In the genomic region with DNA sequence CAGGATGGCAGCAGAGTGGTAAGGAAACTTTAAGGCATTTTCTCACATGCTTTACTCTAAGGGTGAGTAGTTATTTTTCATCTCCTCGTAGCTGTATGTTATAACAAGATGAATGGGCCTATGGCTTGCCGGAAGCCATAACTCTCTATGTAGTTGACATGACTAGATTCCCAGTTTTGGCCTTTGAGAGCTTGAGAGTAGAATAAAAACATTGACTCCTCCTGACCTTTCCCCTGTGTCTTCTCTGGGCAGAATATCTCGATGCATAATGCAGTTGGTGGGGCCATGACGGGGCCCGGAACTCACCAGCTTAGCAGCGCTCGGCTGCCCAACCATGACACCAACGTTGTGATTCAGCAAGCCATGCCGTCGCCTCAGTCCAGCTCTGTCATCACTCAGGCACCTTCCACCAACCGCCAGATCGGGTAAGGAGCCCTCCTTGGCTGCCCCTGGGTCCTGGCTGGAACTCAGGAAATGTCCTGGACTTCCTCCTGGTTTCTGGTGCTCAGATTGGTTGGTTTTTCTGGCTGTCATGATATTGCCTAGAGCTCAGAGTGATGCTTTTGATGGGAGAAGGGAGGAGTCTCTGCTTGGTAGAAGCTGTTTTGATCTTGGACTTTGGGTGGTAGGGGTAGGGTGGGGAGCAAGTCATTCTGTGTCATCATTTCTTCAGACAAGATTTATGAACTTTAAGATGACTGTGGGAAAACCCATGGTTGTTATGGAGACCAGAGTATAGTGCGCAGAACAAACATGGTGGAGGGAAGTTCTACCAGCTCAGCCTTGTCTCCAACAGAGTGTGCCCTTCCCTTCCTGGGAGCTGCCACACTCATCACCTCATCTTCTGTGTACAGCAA, we compare ENCODE assay signal across 1 cellular context.
TF ChIP-seq lines count a peak whose summit lies in the region.

No MANE protein-coding gene starts in this region.

TF ChIP-seq in GM12878, 131 proteins besides CTCF, POLR2A, EP300 and RAD21 (continued from another document):
- TF ChIP-seq, protein P1, sequence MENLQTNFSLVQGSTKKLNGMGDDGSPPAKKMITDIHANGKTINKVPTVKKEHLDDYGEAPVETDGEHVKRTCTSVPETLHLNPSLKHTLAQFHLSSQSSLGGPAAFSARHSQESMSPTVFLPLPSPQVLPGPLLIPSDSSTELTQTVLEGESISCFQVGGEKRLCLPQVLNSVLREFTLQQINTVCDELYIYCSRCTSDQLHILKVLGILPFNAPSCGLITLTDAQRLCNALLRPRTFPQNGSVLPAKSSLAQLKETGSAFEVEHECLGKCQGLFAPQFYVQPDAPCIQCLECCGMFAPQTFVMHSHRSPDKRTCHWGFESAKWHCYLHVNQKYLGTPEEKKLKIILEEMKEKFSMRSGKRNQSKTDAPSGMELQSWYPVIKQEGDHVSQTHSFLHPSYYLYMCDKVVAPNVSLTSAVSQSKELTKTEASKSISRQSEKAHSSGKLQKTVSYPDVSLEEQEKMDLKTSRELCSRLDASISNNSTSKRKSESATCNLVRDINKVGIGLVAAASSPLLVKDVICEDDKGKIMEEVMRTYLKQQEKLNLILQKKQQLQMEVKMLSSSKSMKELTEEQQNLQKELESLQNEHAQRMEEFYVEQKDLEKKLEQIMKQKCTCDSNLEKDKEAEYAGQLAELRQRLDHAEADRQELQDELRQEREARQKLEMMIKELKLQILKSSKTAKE (IDR thresholded peaks at IDR 0.05; ENCODE audit: low read depth, poor library complexity, severe bottlenecking), result peak; percentile 18
- TF ChIP-seq NFIC (IDR thresholded peaks at IDR 0.05; ENCODE audit: low read depth, low read length), result peak; percentile 46; the same call in 1 of the 2 replicates
- TF ChIP-seq SRF (IDR thresholded peaks at IDR 0.05; ENCODE audit: low read depth in 2 of 2, low read length in 2 of 2), result no peak
- TF ChIP-seq CBFB (IDR thresholded peaks at IDR 0.05; ENCODE audit: low read depth), result no peak
- TF ChIP-seq, protein P2, sequence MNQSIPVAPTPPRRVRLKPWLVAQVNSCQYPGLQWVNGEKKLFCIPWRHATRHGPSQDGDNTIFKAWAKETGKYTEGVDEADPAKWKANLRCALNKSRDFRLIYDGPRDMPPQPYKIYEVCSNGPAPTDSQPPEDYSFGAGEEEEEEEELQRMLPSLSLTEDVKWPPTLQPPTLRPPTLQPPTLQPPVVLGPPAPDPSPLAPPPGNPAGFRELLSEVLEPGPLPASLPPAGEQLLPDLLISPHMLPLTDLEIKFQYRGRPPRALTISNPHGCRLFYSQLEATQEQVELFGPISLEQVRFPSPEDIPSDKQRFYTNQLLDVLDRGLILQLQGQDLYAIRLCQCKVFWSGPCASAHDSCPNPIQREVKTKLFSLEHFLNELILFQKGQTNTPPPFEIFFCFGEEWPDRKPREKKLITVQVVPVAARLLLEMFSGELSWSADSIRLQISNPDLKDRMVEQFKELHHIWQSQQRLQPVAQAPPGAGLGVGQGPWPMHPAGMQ (IDR thresholded peaks at IDR 0.05; ENCODE audit: borderline replicate concordance), result no peak
- TF ChIP-seq ESRRA (IDR thresholded peaks at IDR 0.05; ENCODE audit: low read length), result no peak
- TF ChIP-seq, protein P3, sequence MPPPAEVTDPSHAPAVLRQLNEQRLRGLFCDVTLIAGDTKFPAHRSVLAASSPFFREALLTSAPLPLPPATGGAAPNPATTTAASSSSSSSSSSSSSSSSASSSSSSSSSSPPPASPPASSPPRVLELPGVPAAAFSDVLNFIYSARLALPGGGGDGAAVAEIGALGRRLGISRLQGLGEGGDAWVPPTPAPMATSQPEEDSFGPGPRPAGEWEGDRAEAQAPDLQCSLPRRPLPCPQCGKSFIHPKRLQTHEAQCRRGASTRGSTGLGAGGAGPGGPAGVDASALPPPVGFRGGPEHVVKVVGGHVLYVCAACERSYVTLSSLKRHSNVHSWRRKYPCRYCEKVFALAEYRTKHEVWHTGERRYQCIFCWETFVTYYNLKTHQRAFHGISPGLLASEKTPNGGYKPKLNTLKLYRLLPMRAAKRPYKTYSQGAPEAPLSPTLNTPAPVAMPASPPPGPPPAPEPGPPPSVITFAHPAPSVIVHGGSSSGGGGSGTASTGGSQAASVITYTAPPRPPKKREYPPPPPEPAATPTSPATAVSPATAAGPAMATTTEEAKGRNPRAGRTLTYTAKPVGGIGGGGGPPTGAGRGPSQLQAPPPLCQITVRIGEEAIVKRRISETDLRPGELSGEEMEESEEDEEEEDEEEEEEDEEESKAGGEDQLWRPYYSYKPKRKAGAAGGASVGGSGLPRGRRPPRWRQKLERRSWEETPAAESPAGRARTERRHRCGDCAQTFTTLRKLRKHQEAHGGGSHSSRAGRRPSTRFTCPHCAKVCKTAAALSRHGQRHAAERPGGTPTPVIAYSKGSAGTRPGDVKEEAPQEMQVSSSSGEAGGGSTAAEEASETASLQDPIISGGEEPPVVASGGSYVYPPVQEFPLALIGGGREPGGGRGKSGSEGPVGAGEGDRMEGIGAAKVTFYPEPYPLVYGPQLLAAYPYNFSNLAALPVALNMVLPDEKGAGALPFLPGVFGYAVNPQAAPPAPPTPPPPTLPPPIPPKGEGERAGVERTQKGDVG (CRISPR knock-in tag; IDR thresholded peaks at IDR 0.05), result no peak
- no peak for TF ChIP-seq SUZ12 (IDR thresholded peaks at IDR 0.05; ENCODE audit: unreplicated experiment)
- no peak for TF ChIP-seq TARDBP (IDR thresholded peaks at IDR 0.05; ENCODE audit: borderline replicate concordance)
- TF ChIP-seq ZSCAN29 (IDR thresholded peaks at IDR 0.05), result no peak
- TF ChIP-seq, protein P4, sequence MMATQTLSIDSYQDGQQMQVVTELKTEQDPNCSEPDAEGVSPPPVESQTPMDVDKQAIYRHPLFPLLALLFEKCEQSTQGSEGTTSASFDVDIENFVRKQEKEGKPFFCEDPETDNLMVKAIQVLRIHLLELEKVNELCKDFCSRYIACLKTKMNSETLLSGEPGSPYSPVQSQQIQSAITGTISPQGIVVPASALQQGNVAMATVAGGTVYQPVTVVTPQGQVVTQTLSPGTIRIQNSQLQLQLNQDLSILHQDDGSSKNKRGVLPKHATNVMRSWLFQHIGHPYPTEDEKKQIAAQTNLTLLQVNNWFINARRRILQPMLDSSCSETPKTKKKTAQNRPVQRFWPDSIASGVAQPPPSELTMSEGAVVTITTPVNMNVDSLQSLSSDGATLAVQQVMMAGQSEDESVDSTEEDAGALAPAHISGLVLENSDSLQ (IDR thresholded peaks at IDR 0.05), result peak; percentile 94
- TF ChIP-seq ETV6 (conservative IDR thresholded peaks at IDR 0.05 in 1 of 2, IDR thresholded peaks at IDR 0.05 in 1 of 2; ENCODE audit: borderline replicate concordance in 1 of 2, low read depth in 1 of 2), result 0 out of 4 replicates have a peak, but pooled peaks of 1 of the 2 experiments have one; percentile 26
- no peak for TF ChIP-seq HDAC2 (IDR thresholded peaks at IDR 0.05)
- no peak for TF ChIP-seq JUNB (IDR thresholded peaks at IDR 0.05)
- no peak for TF ChIP-seq STAT1 (conservative IDR thresholded peaks at IDR 0.05)
- TF ChIP-seq, protein P5, sequence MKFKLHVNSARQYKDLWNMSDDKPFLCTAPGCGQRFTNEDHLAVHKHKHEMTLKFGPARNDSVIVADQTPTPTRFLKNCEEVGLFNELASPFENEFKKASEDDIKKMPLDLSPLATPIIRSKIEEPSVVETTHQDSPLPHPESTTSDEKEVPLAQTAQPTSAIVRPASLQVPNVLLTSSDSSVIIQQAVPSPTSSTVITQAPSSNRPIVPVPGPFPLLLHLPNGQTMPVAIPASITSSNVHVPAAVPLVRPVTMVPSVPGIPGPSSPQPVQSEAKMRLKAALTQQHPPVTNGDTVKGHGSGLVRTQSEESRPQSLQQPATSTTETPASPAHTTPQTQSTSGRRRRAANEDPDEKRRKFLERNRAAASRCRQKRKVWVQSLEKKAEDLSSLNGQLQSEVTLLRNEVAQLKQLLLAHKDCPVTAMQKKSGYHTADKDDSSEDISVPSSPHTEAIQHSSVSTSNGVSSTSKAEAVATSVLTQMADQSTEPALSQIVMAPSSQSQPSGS (IDR thresholded peaks at IDR 0.05; ENCODE audit: low read length), result no peak
- peak; percentile 49; the same call in 1 of the 2 replicates for TF ChIP-seq MTA3 (IDR thresholded peaks at IDR 0.05; ENCODE audit: borderline replicate concordance, low read length)
- TF ChIP-seq JUND (IDR thresholded peaks at IDR 0.05; ENCODE audit: low read depth, low read length), result no peak
TF ChIP-seq in GM12878: peak in this region for 36.
